Comparison of ENCODE assay signal across 21 cellular contexts in the genomic region with DNA sequence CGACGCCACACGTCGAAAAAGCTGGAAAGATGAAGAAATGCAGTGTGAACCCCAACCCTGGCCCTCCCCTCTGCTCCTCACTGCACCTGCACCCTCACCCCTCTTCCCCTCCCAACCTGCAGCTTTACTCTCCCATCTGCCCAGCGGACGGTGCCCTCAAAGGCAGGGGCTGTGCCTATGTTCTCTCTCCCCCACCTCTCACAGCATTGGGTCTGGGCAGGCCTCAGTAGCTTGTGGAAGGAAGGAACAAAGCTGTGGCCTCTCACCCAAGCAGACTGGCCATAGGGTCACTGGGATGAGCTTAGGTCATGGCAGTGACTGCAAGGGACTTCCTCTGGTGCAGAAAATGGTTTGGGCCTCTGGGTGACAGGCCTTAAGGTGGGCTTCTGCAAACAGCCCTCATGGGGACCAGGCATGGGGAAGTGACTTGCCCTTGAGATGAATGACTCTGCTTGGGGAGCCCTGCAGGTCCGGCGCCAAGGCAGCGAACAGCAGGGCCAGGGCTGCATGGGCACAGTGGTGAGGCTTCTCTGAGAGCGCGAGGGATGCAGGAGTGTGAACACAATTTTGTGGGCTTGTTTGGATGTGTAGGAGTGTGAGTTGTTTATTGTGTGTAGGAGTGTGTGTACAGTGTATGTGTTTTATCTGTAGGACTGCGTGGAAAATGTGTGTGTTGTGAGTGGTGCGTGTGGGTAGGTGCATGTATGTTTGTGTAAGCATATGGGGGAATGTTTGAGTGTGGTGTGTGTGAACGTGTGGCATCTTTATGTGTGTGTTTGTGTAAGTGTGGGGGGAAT.
"Had no signal": no experiment of that assay in that cellular context is flagged by ENCODE, and none has a peak within 500 bp of the region (broad histone marks: within the 10 kb centered on the region; RNA-seq: fewer than 3 reads in every experiment).

No MANE protein-coding gene starts in this region.

- DNase-seq: activated CD4-positive, alpha-beta T cell treated with anti-CD3 and anti-CD28 coated beads, Interleukin-2, amount 10 ng/mL, durations not matched to agents 24 days and 14 days; activated CD8-positive, alpha-beta T cell treated with anti-CD3 and anti-CD28 coated beads, Interleukin-2, amount 10 ng/mL, durations not matched to agents 7 days and 5 days; activated effector memory CD4-positive, alpha-beta T cell treated with anti-CD3 and anti-CD28 coated beads, Interleukin-2, amount 50 U/mL, for 16 hours; activated naive CD4-positive, alpha-beta T cell treated with anti-CD3 and anti-CD28 coated beads, Interleukin-2, amount 10 ng/mL, durations not matched to agents 7 days and 5 days; amygdala; effector CD8-positive, alpha-beta T cell; foreskin melanocyte; immature natural killer cell; left ventricle myocardium superior; mammary epithelial cell; sigmoid colon; stimulated activated CD4-positive, alpha-beta T cell treated with anti-CD3 and anti-CD28 coated beads, Interleukin-2, amount 100 ng/mL, for 48 hours; stimulated activated naive CD4-positive, alpha-beta T cell; testis had no signal

- H3K9me3 ChIP-seq: sigmoid colon, testis had no signal

- H3K27me3 Mint-ChIP-seq: activated CD4-positive, alpha-beta T cell treated with anti-CD3 and anti-CD28 coated beads, Interleukin-2, amount 10 ng/mL, durations not matched to agents 24 days and 14 days; activated naive CD4-positive, alpha-beta T cell treated with anti-CD3 and anti-CD28 coated beads, Interleukin-2, amount 10 ng/mL, durations not matched to agents 7 days and 5 days; type B pancreatic cell had no signal

- H3K9me3 Mint-ChIP-seq: activated CD4-positive, alpha-beta T cell treated with anti-CD3 and anti-CD28 coated beads, Interleukin-2, amount 10 ng/mL, durations not matched to agents 24 days and 14 days; activated naive CD4-positive, alpha-beta T cell treated with anti-CD3 and anti-CD28 coated beads, Interleukin-2, amount 10 ng/mL, durations not matched to agents 7 days and 5 days; dendritic cell treated with granulocyte-macrophage colony-stimulating factor and Interleukin-4, amounts not matched to agents 40 ng/mL and 50 ng/mL, for 4 days; immature natural killer cell; mesothelial cell of epicardium; naive thymus-derived CD8-positive, alpha-beta T cell; type B pancreatic cell had no signal

- H3K27ac ChIP-seq: hepatocyte, sigmoid colon, testis, VCaP had no signal

- H3K4me3 ChIP-seq: hepatocyte, sigmoid colon, smooth muscle cell, testis had no signal

- H3K4me1 Mint-ChIP-seq: activated CD4-positive, alpha-beta T cell treated with anti-CD3 and anti-CD28 coated beads, Interleukin-2, amount 10 ng/mL, durations not matched to agents 24 days and 14 days; activated naive CD4-positive, alpha-beta T cell treated with anti-CD3 and anti-CD28 coated beads, Interleukin-2, amount 10 ng/mL, durations not matched to agents 7 days and 5 days; immature natural killer cell; mesothelial cell of epicardium had no signal

- H3K27me3 ChIP-seq: hepatocyte, sigmoid colon, testis had no signal

- H3K4me1 ChIP-seq: sigmoid colon, testis had no signal

- H3K4me3 Mint-ChIP-seq: activated CD4-positive, alpha-beta T cell treated with anti-CD3 and anti-CD28 coated beads, Interleukin-2, amount 10 ng/mL, durations not matched to agents 24 days and 14 days; activated CD8-positive, alpha-beta T cell treated with anti-CD3 and anti-CD28 coated beads, Interleukin-2, amount 10 ng/mL, durations not matched to agents 7 days and 5 days; activated naive CD4-positive, alpha-beta T cell treated with anti-CD3 and anti-CD28 coated beads, Interleukin-2, amount 10 ng/mL, durations not matched to agents 7 days and 5 days; dendritic cell treated with granulocyte-macrophage colony-stimulating factor and Interleukin-4, amounts not matched to agents 40 ng/mL and 50 ng/mL, for 4 days; immature natural killer cell; mesothelial cell of epicardium; naive thymus-derived CD8-positive, alpha-beta T cell; type B pancreatic cell had no signal

- H3K27ac Mint-ChIP-seq: activated CD4-positive, alpha-beta T cell treated with anti-CD3 and anti-CD28 coated beads, Interleukin-2, amount 10 ng/mL, durations not matched to agents 24 days and 14 days; activated CD8-positive, alpha-beta T cell treated with anti-CD3 and anti-CD28 coated beads, Interleukin-2, amount 10 ng/mL, durations not matched to agents 7 days and 5 days; activated naive CD4-positive, alpha-beta T cell treated with anti-CD3 and anti-CD28 coated beads, Interleukin-2, amount 10 ng/mL, durations not matched to agents 7 days and 5 days; dendritic cell treated with granulocyte-macrophage colony-stimulating factor and Interleukin-4, amounts not matched to agents 40 ng/mL and 50 ng/mL, for 4 days; immature natural killer cell; mesothelial cell of epicardium; naive thymus-derived CD8-positive, alpha-beta T cell; type B pancreatic cell had no signal

- H3K36me3 Mint-ChIP-seq: activated naive CD4-positive, alpha-beta T cell treated with anti-CD3 and anti-CD28 coated beads, Interleukin-2, amount 10 ng/mL, durations not matched to agents 7 days and 5 days; immature natural killer cell; mesothelial cell of epicardium; naive thymus-derived CD8-positive, alpha-beta T cell had no signal
